22 cellular contexts compared by ENCODE assay signal in the genomic region with DNA sequence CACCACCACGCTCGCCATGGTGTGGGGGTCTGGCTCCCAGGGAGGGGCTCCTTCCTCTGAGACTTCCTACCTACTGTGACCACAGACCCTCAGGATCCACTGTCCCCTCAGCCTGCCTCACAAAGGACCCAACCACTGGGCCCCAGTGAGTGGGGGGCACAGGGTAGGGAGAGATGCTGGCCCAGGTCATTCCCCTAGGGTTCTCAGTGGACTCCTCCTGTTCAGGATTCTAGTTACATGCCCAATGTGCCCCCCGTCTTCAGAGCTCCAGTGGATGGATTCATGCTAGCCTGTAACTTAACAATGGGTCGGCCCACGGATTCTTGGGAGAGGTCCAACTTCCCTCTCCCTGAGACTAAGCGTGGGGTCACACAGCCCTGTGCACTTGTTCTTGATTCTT. TPM values are rescaled to one million over a fixed set of nuclear protein-coding genes. Genes with fewer than 3 reads are reported as not detected.
A peak's percentile ranks its signal among the peaks of the same experiment; 100 is the strongest.
DNase-seq lines count a peak whose midpoint lies in the region; FAIRE-seq and TF ChIP-seq lines count a peak whose summit lies in the region.
"Had no signal": no experiment of that assay in that cellular context is flagged by ENCODE, and none has a peak within 500 bp of the region (broad histone marks: within the 10 kb centered on the region; RNA-seq: fewer than 3 reads in every experiment).

A gene with protein sequence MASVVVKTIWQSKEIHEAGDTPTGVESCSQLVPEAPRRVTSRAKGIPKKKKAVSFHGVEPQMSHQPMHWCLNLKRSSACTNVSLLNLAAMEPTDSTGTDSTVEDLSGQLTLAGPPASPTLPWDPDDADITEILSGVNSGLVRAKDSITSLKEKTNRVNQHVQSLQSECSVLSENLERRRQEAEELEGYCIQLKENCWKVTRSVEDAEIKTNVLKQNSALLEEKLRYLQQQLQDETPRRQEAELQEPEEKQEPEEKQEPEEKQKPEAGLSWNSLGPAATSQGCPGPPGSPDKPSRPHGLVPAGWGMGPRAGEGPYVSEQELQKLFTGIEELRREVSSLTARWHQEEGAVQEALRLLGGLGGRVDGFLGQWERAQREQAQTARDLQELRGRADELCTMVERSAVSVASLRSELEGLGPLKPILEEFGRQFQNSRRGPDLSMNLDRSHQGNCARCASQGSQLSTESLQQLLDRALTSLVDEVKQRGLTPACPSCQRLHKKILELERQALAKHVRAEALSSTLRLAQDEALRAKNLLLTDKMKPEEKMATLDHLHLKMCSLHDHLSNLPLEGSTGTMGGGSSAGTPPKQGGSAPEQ (minus strand): TSS at position 77 of the 400 bp plus-strand sequence. CDS start 59 bp downstream, at position 18.

- peaks cover 13% of the 10 kb centered on the region for H3F3A ChIP-seq in GM23248 (ENCODE audit: insufficient read depth)

- peaks cover 6% of the 10 kb centered on the region for H3K79me1 ChIP-seq in neuronal stem cell (ENCODE audit: low read depth, low read length)

- intact Hi-C loops in activated CD4-positive, alpha-beta T cell treated with anti-CD3 and anti-CD28 coated beads, Interleukin-2, amount 10 ng/mL, durations not matched to agents 24 days and 14 days (cut with micrococcal nuclease): no loop called here
- intact Hi-C loops in posterior vena cava (cut with DNase I): no loop called here

- no peak for FAIRE-seq in astrocyte (lab: Jason Lieb, UNC)
- FAIRE-seq: A204.1, endometrium had no signal

- H3K9me3 ChIP-seq in GM23248 (ENCODE audit: low read depth) (no peaks in the 10 kb centered on the region), astrocyte (ENCODE audit: insufficient read depth, low read depth, low read length) (no peaks in the 10 kb centered on the region), neuronal stem cell (replicated peaks in 1 of 2; ENCODE audit: control insufficient read depth in 2 of 2, insufficient read depth in 1 of 2, low read depth in 1 of 2, low read length in 2 of 2) (no peaks in the 10 kb centered on the region)
- H3K9me3 ChIP-seq: mucosa of descending colon, psoas muscle, upper lobe of right lung had no signal

- no peak for DNase-seq in activated CD4-positive, alpha-beta T cell treated with anti-CD3 and anti-CD28 coated beads, Interleukin-2, amount 10 ng/mL, durations not matched to agents 24 days and 14 days
- DNase-seq in activated CD4-positive, alpha-beta T cell treated with anti-CD3 and anti-CD28 coated beads, Interleukin-2, amount 50 U/mL, for 4 hours: no peak
- DNase-seq in GM23248 (no peak), astrocyte (ENCODE audit: low read depth) (no peak), neuronal stem cell (ENCODE audit: low spot score) (no peak), NCI-H1105 (lab: John Stamatoyannopoulos, UW) (no peak), posterior vena cava (ENCODE audit: low spot score) (no peak), D341Med (ENCODE audit: low spot score) (no peak)
- DNase-seq: activated CD4-positive, alpha-beta T cell treated with anti-CD3 and anti-CD28 coated beads, Interleukin-2, amount 50 U/mL, for 1 hour; activated gamma-delta T cell treated with Interleukin-2 at 50 U/mL for 16 hours; caudate nucleus; foreskin melanocyte; GDM1; mucosa of descending colon; NCI-H2171; psoas muscle; stimulated activated CD4-positive, alpha-beta T cell treated with anti-CD3 and anti-CD28 coated beads, Interleukin-1b, Interleukin-23, amount 100 ng/mL, for 48 hours; T-helper 9 cell; upper lobe of right lung had no signal

- peak within 1 kb of the TSS; percentile 64 for H3K27ac Mint-ChIP-seq in activated CD4-positive, alpha-beta T cell treated with anti-CD3 and anti-CD28 coated beads, Interleukin-2, amount 10 ng/mL, durations not matched to agents 24 days and 14 days
- H3K27ac Mint-ChIP-seq in astrocyte (ENCODE audit: unreplicated experiment): peak within 1 kb of the TSS; percentile 50

- H3K9ac ChIP-seq in GM23248 (peak within 1 kb of the TSS; percentile 71; the same call in 1 of the 2 replicates), astrocyte (ENCODE audit: low read length) (no peak within 1 kb of the TSS), neuronal stem cell (ENCODE audit: low read depth, low read length, poor library complexity) (peak within 1 kb of the TSS; percentile 21)

- H3K23ac ChIP-seq in neuronal stem cell (ENCODE audit: low read depth, low read length, poor library complexity): no peak within 1 kb of the TSS

- H3K4me1 Mint-ChIP-seq in activated CD4-positive, alpha-beta T cell treated with anti-CD3 and anti-CD28 coated beads, Interleukin-2, amount 10 ng/mL, durations not matched to agents 24 days and 14 days: peaks cover 22% of the 10 kb centered on the region
- peaks cover 20% of the 10 kb centered on the region for H3K4me1 Mint-ChIP-seq in astrocyte (ENCODE audit: low read depth, unreplicated experiment)

- no peak within 1 kb of the TSS for H3K4ac ChIP-seq in neuronal stem cell (ENCODE audit: low read length)

- H3K27me3 ChIP-seq in GM23248 (replicated peaks; ENCODE audit: insufficient read depth) (no peaks in the 10 kb centered on the region), astrocyte (ENCODE audit: insufficient read depth, low read length) (no peaks in the 10 kb centered on the region), neuronal stem cell (ENCODE audit: control insufficient read depth in 3 of 3, insufficient read depth in 3 of 3, low read depth in 1 of 3, low read length in 3 of 3) (peaks cover 0 to 3% (median 0%) of the 10 kb centered on the region in 3 experiments)
- H3K27me3 ChIP-seq: upper lobe of right lung had no signal

- no peaks in the 10 kb centered on the region for H4K20me1 ChIP-seq in GM23248 (ENCODE audit: insufficient read depth)
- peaks cover 11% of the 10 kb centered on the region for H4K20me1 ChIP-seq in astrocyte (ENCODE audit: insufficient read depth, low read length)

- in situ Hi-C loops in GM23248 (cut with MboI): no loop called here

- H3K4me1 ChIP-seq in GM23248 (ENCODE audit: insufficient read depth) (peaks cover 28% of the 10 kb centered on the region), astrocyte (ENCODE audit: insufficient read depth, low read length) (peaks cover 24% of the 10 kb centered on the region), neuronal stem cell (ENCODE audit: control insufficient read depth in 2 of 2, insufficient read depth in 1 of 2, low read depth in 1 of 2, low read length in 2 of 2) (peaks cover 10 to 11% of the 10 kb centered on the region in 2 donors)

- H3K79me2 ChIP-seq in GM23248 (ENCODE audit: insufficient read depth): peaks cover 14% of the 10 kb centered on the region
- peaks cover 13% of the 10 kb centered on the region for H3K79me2 ChIP-seq in astrocyte (ENCODE audit: insufficient read depth, low read length)

- H3K27ac ChIP-seq in GM23248 (peak within 1 kb of the TSS; percentile 72), astrocyte (ENCODE audit: low read depth, low read length) (no peak within 1 kb of the TSS), neuronal stem cell (replicated peaks; ENCODE audit: low read length) (no peak within 1 kb of the TSS)
- H3K27ac ChIP-seq: psoas muscle had no signal

- H3K4me3 ChIP-seq in GM23248: no peak within 1 kb of the TSS
- no peak within 1 kb of the TSS for H3K4me3 ChIP-seq in astrocyte (ENCODE audit: insufficient read depth, low read depth, low read length)
- no peak within 1 kb of the TSS for H3K4me3 ChIP-seq in neuronal stem cell (ENCODE audit: low read length in 2 of 2)
- H3K4me3 ChIP-seq: mucosa of descending colon, psoas muscle, upper lobe of right lung had no signal

- H3K4me3 Mint-ChIP-seq in activated CD4-positive, alpha-beta T cell treated with anti-CD3 and anti-CD28 coated beads, Interleukin-2, amount 10 ng/mL, durations not matched to agents 24 days and 14 days: peak within 1 kb of the TSS; percentile 47
- peak within 1 kb of the TSS; percentile 37 for H3K4me3 Mint-ChIP-seq in astrocyte (ENCODE audit: unreplicated experiment)

- H3K9me2 ChIP-seq in GM23248 (ENCODE audit: insufficient read depth): no peaks in the 10 kb centered on the region

- no peak for TF ChIP-seq CTCF in astrocyte (IDR thresholded peaks at IDR 0.05; ENCODE audit: insufficient read depth, low read depth, low read length)

- peak within 1 kb of the TSS; percentile 99 for H2AFZ ChIP-seq in GM23248
- H2AFZ ChIP-seq in astrocyte (ENCODE audit: low read depth, low read length): no peak within 1 kb of the TSS
- peak within 1 kb of the TSS; percentile 71 for H2AFZ ChIP-seq in neuronal stem cell (ENCODE audit: low read length)

- no peaks in the 10 kb centered on the region for H3K9me3 Mint-ChIP-seq in activated CD4-positive, alpha-beta T cell treated with anti-CD3 and anti-CD28 coated beads, Interleukin-2, amount 10 ng/mL, durations not matched to agents 24 days and 14 days
- H3K9me3 Mint-ChIP-seq in astrocyte (ENCODE audit: unreplicated experiment): peaks cover 2% of the 10 kb centered on the region

- 81 to 88% methylated on average over 6 of the region's 6 CpGs for WGBS in GM23248 (ENCODE audit: low coverage in 1 of 2, low lambda C conversion rate in 2 of 2, missing lambda C conversion rate in 2 of 2), 2 experiments
- WGBS in neuronal stem cell (ENCODE audit: extremely low coverage in 2 of 2, insufficient read length in 2 of 2, insufficient replicate concordance in 1 of 2), 2 donors: no CpG with 5 or more reads among the region's 6 CpGs

- H2BK15ac ChIP-seq in neuronal stem cell (ENCODE audit: low read length): peak within 1 kb of the TSS; percentile 91

- H2AK5ac ChIP-seq in neuronal stem cell (ENCODE audit: low read depth, low read length): peak within 1 kb of the TSS; percentile 85

- H3K36me3 ChIP-seq in GM23248 (ENCODE audit: low read depth) (no peaks in the 10 kb centered on the region), astrocyte (ENCODE audit: insufficient read depth, low read length) (no peaks in the 10 kb centered on the region), neuronal stem cell (replicated peaks in 1 of 2; ENCODE audit: control insufficient read depth in 2 of 2, insufficient read depth in 2 of 2, low read length in 2 of 2) (peaks cover 0 to under 1% of the 10 kb centered on the region in 2 donors)
- H3K36me3 ChIP-seq: upper lobe of right lung had no signal

- no peak within 1 kb of the TSS for H4K8ac ChIP-seq in neuronal stem cell (ENCODE audit: low read depth, low read length)

- no peak within 1 kb of the TSS for H3K14ac ChIP-seq in neuronal stem cell (ENCODE audit: low read length)

- H3K36me3 Mint-ChIP-seq in activated CD4-positive, alpha-beta T cell treated with anti-CD3 and anti-CD28 coated beads, Interleukin-2, amount 10 ng/mL, durations not matched to agents 24 days and 14 days (ENCODE audit: low read depth): no peaks in the 10 kb centered on the region
- H3K36me3 Mint-ChIP-seq in astrocyte (ENCODE audit: low read depth, unreplicated experiment): peaks cover 1% of the 10 kb centered on the region

- H2BK120ac ChIP-seq in neuronal stem cell (ENCODE audit: low read depth, low read length): no peak within 1 kb of the TSS

- H2BK12ac ChIP-seq in neuronal stem cell (ENCODE audit: low read length): peak within 1 kb of the TSS; percentile 73

- peak within 1 kb of the TSS; percentile 69 for H2BK5ac ChIP-seq in neuronal stem cell (ENCODE audit: low read length)

- H3K4me2 ChIP-seq in GM23248 (ENCODE audit: unreplicated experiment) (no peak within 1 kb of the TSS), astrocyte (ENCODE audit: low read length) (no peak within 1 kb of the TSS), neuronal stem cell (ENCODE audit: insufficient read depth, low read length, poor library complexity, severe bottlenecking) (no peak within 1 kb of the TSS)

- no peak within 1 kb of the TSS for H4K91ac ChIP-seq in neuronal stem cell (ENCODE audit: low read depth, low read length, poor library complexity)

- peak within 1 kb of the TSS; percentile 55 for H3K18ac ChIP-seq in neuronal stem cell (ENCODE audit: low read length)

- no peaks in the 10 kb centered on the region for H3K27me3 Mint-ChIP-seq in activated CD4-positive, alpha-beta T cell treated with anti-CD3 and anti-CD28 coated beads, Interleukin-2, amount 10 ng/mL, durations not matched to agents 24 days and 14 days
- H3K27me3 Mint-ChIP-seq in astrocyte (ENCODE audit: low read depth, unreplicated experiment): no peaks in the 10 kb centered on the region

RNA-seq across cellular contexts. Expression of the gene that starts here (rescaled TPM):
- total RNA-seq in activated CD4-positive, alpha-beta T cell treated with anti-CD3 and anti-CD28 coated beads, Interleukin-2, amount 10 ng/mL, durations not matched to agents 24 days and 14 days: 0.92 and 1.6 TPM in 2 replicates
- 0.38 and 2.1 TPM in 2 replicates for total RNA-seq in GM23248 (2014; rRNA removed; shearing (Covaris generic))
- 0.31 and 0.93 TPM in 2 replicates for polyA plus RNA-seq in GM23248 (2016; fragmentation: Nextera tagmentation; extraction: Ambion mirVana)
- total RNA-seq in astrocyte (not detected in 2 replicates), posterior vena cava (1 to 10 TPM; 2.0 to 2.7 TPM)
- 0.31 TPM for polyA plus RNA-seq in neuronal stem cell (2013, experiment 1 of 2)
- polyA plus RNA-seq in neuronal stem cell (2013, experiment 2 of 2): 0.44 TPM
- total RNA-seq: HT-29 had no signal
